27 cellular contexts compared by ENCODE assay signal in the genomic region with DNA sequence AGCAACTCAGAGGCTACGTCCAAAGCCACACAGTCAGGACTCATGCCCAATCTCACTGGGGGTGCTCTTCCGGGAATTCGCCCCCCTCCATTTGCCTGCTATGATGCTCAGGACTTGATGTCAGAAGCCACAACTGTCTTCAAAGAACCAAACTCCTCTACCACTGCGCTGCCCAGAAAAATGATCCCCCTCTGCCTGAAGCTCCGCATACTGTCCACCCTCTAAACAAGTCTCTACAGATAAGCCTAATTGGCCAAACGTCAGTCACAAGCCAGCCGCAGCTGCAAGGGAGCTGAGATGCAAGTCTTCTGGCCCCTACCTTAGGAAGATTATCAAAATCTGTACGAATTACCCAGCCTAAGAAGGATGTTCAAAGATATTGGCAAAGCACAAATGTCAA.
"Had no signal": no experiment of that assay in that cellular context is flagged by ENCODE, and none has a peak within 500 bp of the region (broad histone marks: within the 10 kb centered on the region; RNA-seq: fewer than 3 reads in every experiment).

No MANE protein-coding gene starts in this region.

- H3K4me1 ChIP-seq: SJCRH30 had no signal

- DNase-seq: activated B cell treated with CpG ODN at 0.5 μM for 24 hours; activated CD4-positive, alpha-beta memory T cell treated with anti-CD3 and anti-CD28 coated beads, Interleukin-2, amount 10 ng/mL, durations not matched to agents 7 days and 5 days; activated CD4-positive, alpha-beta T cell treated with anti-CD3 and anti-CD28 coated beads for 1 hour; activated CD4-positive, alpha-beta T cell treated with anti-CD3 and anti-CD28 coated beads for 48 hours; activated CD8-positive, alpha-beta memory T cell treated with anti-CD3 and anti-CD28 coated beads for 24 hours; activated CD8-positive, alpha-beta memory T cell treated with anti-CD3 and anti-CD28 coated beads, Interleukin-2, amount 10 ng/mL, durations not matched to agents 7 days and 5 days; activated CD8-positive, alpha-beta memory T cell treated with anti-CD3 and anti-CD28 coated beads, Interleukin-2, amount 50 U/mL, for 48 hours; activated effector memory CD4-positive, alpha-beta T cell treated with Interleukin-2 at 50 U/mL for 16 hours; activated naive CD4-positive, alpha-beta T cell treated with anti-CD3 and anti-CD28 coated beads, Interleukin-2, amount 10 ng/mL, durations not matched to agents 7 days and 5 days; activated naive CD8-positive, alpha-beta T cell treated with anti-CD3 and anti-CD28 coated beads, Interleukin-2, amount 50 U/mL, for 24 hours; activated T-cell treated with anti-CD3 and anti-CD28 coated beads, Interleukin-2, amount 50 U/mL, for 48 hours; caudate nucleus; cerebellar nuclear complex; NCI-H1092 treated with DMSO at 0.1 percent for 48 hours; NCI-H1417; NCI-H187; NCI-H2081; NCI-H2171 treated with DMSO at 0.1 percent for 48 hours; NCI-H2227 treated with DMSO at 0.1 percent for 48 hours; NCI-H446; NCI-H510A treated with DMSO at 0.1 percent for 48 hours; NCI-H526 treated with DMSO at 0.1 percent for 48 hours; NCI-H774; SHP77; SJCRH30; SW 1271; T1000 had no signal

- H3K36me3 ChIP-seq: SJCRH30 had no signal

- H3K27ac ChIP-seq: SJCRH30 had no signal

- H3K4me3 ChIP-seq: SJCRH30 had no signal

- H3K27me3 ChIP-seq: SJCRH30 had no signal

- H3K9me3 ChIP-seq: SJCRH30 had no signal
